Comparison of ENCODE assay signal across 10 cellular contexts in genomic region chr1:32774950-32775634, GRCh38. TPM values are rescaled to one million over a fixed set of nuclear protein-coding genes. Genes with fewer than 3 reads are reported as not detected.
A peak's percentile ranks its signal among the peaks of the same experiment; 100 is the strongest.
DNase-seq lines count a peak whose midpoint lies in the region; ATAC-seq and TF ChIP-seq lines count a peak whose summit lies in the region.
"Had no signal": no experiment of that assay in that cellular context is flagged by ENCODE, and none has a peak within 500 bp of the region (broad histone marks: within the 10 kb centered on the region; RNA-seq: fewer than 3 reads in every experiment).

No MANE protein-coding gene starts in this region.

- DNase-seq in BE2C (peak; percentile 56), MCF 10A (ENCODE audit: unreplicated experiment) (peak; percentile 72), lung microvascular endothelial cell (ENCODE audit: low read depth in 2 of 2) (peak; percentile 50 to 84), NCI-H1694 (lab: John Stamatoyannopoulos, UW) (no peak)
- DNase-seq: activated CD4-positive, alpha-beta T cell treated with anti-CD3 and anti-CD28 coated beads, Interleukin-2, amount 50 U/mL, for 4 hours; NCI-H510A had no signal

- peak overlapping the region; percentile 27 for H3K27ac Mint-ChIP-seq in MCF 10A (ENCODE audit: low read depth, unreplicated experiment)

- peaks cover 21% of the 10 kb centered on the region for H3K4me1 Mint-ChIP-seq in MCF 10A (ENCODE audit: insufficient read depth, unreplicated experiment)

- H3K4me1 ChIP-seq in BE2C, result peaks cover 20% of the 10 kb centered on the region

- H3K4me3 ChIP-seq in BE2C (ENCODE audit: low read depth, low read length), result no peak overlapping the region

- TF ChIP-seq CTCF in BE2C (IDR thresholded peaks at IDR 0.05; ENCODE audit: low read depth, low read length) (no peak), MCF 10A (IDR thresholded peaks at IDR 0.05; ENCODE audit: unreplicated experiment) (no peak)

- H3K9me3 ChIP-seq in BE2C, result no peaks in the 10 kb centered on the region

- CTCF ChIA-PET in MCF 10A (lab: Yijun Ruan, JAX), result interaction anchor here (0.6 to 18.4 kb wide), 11 partner anchors 8 to 374 kb away, joined by 3 to 418 read pairs (median 3); no protein-coding TSS in a partner anchor

- peaks cover 82% of the 10 kb centered on the region for H3K36me3 Mint-ChIP-seq in MCF 10A (ENCODE audit: insufficient read depth, unreplicated experiment)

- intact Hi-C loops in MCF 10A (cut with micrococcal nuclease), result loop anchor here (5.0 kb wide), 1 partner anchor 97 kb away; the partner anchor contains the start of gene FNDC5

- POLR2A ChIA-PET in MCF 10A (lab: Yijun Ruan, JAX), result interaction anchor here (0.8 to 6.9 kb wide), 12 partner anchors 14 to 73 kb away, joined by 3 to 61 read pairs (median 6); partner anchors contain the start of genes S100PBP, SYNC and YARS1

- H3K36me3 ChIP-seq in BE2C, result peaks cover 34% of the 10 kb centered on the region

- TF ChIP-seq EP300 in Ishikawa (IDR thresholded peaks at IDR 0.05; ENCODE audit: borderline replicate concordance), result no peak

- no peak overlapping the region for H3K4me3 Mint-ChIP-seq in MCF 10A (ENCODE audit: unreplicated experiment)

- TF ChIP-seq RAD21 in Ishikawa (IDR thresholded peaks at IDR 0.05; ENCODE audit: low read depth), result no peak

- no peaks in the 10 kb centered on the region for H3K27me3 Mint-ChIP-seq in MCF 10A (ENCODE audit: insufficient read depth, unreplicated experiment)

- ATAC-seq in GM18519 (IDR thresholded peaks at IDR 0.05; ENCODE audit: low FRiP score, unreplicated experiment) (no peak), GM21825 (IDR thresholded peaks at IDR 0.05; ENCODE audit: unreplicated experiment) (no peak), GM18909 (IDR thresholded peaks at IDR 0.05; ENCODE audit: poor library complexity, unreplicated experiment) (no peak)

- H3K27me3 ChIP-seq in BE2C, result no peaks in the 10 kb centered on the region

- H3K9me3 Mint-ChIP-seq in MCF 10A (ENCODE audit: unreplicated experiment), result no peaks in the 10 kb centered on the region

- BruUV-seq in MCF 10A (replicated peaks; lab: Mats Ljungman, UMichigan), result TSS peak; percentile 88

TF ChIP-seq in Ishikawa, 13 proteins besides CTCF, POLR2A, EP300 and RAD21:
- TF ChIP-seq TEAD4 (IDR thresholded peaks at IDR 0.05) (peak; percentile 56; the same call in 1 of the 2 replicates), ZBTB7A (IDR thresholded peaks at IDR 0.05; ENCODE audit: low read depth) (0 out of 2 replicates have a peak, but pooled peaks have one; percentile 16), USF1 (IDR thresholded peaks at IDR 0.05) (no peak)

RNA-seq across cellular contexts. Expression of gene YARS1, which starts 42.1 kb away (rescaled TPM):
- polyA plus RNA-seq in BE2C (2012; ENCODE audit: insufficient read depth, insufficient read length, low read depth), result 252 TPM
- total RNA-seq in MCF 10A (2022) (347 and 372 TPM in 2 replicates), lung microvascular endothelial cell (58.8 and 94.8 TPM in 2 replicates)

RNA-seq across cellular contexts. Expression of gene S100PBP, which starts 42.4 kb away (rescaled TPM):
- polyA plus RNA-seq in BE2C (2012; ENCODE audit: insufficient read depth, insufficient read length, low read depth), result 18.9 TPM
- total RNA-seq in MCF 10A (2022) (24.4 and 34.1 TPM in 2 replicates), lung microvascular endothelial cell (10.2 and 13.5 TPM in 2 replicates)
